ENCODE assay signal across 8 cellular contexts in genomic region chr3:44554626-44555592, GRCh38. TPM values are rescaled to one million over a fixed set of nuclear protein-coding genes. Genes with fewer than 3 reads are reported as not detected.
DNase-seq lines count a peak whose midpoint lies in the region; ATAC-seq, FAIRE-seq and TF ChIP-seq lines count a peak whose summit lies in the region.

ZKSCAN7 (plus strand) TSS chr3:44555193; CDS start chr3:44557048, 1,855 bp downstream.

- H3K27me3 Mint-ChIP-seq in central memory CD8-positive, alpha-beta T cell: peaks cover 13% of the 10 kb centered on the region

- peaks cover 4% of the 10 kb centered on the region for H3K36me3 Mint-ChIP-seq in central memory CD8-positive, alpha-beta T cell (ENCODE audit: insufficient read depth)

- H3K4me3 ChIP-seq in HL-60 (replicated peaks; ENCODE audit: insufficient read depth, low read length): no peak within 1 kb of the TSS
- H3K4me3 ChIP-seq in small intestine (ENCODE audit: low read depth in 1 of 2, low read length in 2 of 2): peak within 1 kb of the TSS; percentile 82

- TF ChIP-seq CTCF in HL-60 (IDR thresholded peaks at IDR 0.05; ENCODE audit: insufficient read depth, low read length): no peak

- peak; percentile 64 for ATAC-seq in GM19025 (IDR thresholded peaks at IDR 0.05; ENCODE audit: low read depth, unreplicated experiment)
- peak; percentile 62 for ATAC-seq in central memory CD8-positive, alpha-beta T cell (replicated peaks; ENCODE audit: extremely low read depth, poor library complexity, severe bottlenecking)

- H3K27me3 ChIP-seq in HL-60 (ENCODE audit: insufficient read depth, poor library complexity, severe bottlenecking): no peaks in the 10 kb centered on the region
- peaks cover 0 to 14% of the 10 kb centered on the region in 2 donors for H3K27me3 ChIP-seq in small intestine (ENCODE audit: control insufficient read depth in 2 of 2, insufficient read depth in 2 of 2, low read length in 2 of 2)

- H3K9me3 ChIP-seq in small intestine (ENCODE audit: control insufficient read depth, low read depth): no peaks in the 10 kb centered on the region

- DNase-seq in ACHN (peak; percentile 5), HL-60 (ENCODE audit: low read depth in 1 of 2, low spot score in 1 of 2) (peak; percentile 3 to 6), inferior parietal cortex (ENCODE audit: extremely low spot score) (peak; percentile 73), small intestine (peak; percentile 34), MV-4-11 (lab: John Stamatoyannopoulos, UW) (no peak)
- peak; percentile 10 for DNase-seq in activated CD4-positive, CD25-positive, alpha-beta regulatory T cell treated with anti-CD3 and anti-CD28 coated beads, Interleukin-2, amount 50 U/mL, for 16 hours (ENCODE audit: low read depth, low spot score)
- DNase-seq in central memory CD8-positive, alpha-beta T cell (ENCODE audit: low spot score in 2 of 2): peak; percentile 10 to 20

- 5 to 9% (median 8%) methylated on average over 67 to 68 of the region's 68 CpGs for WGBS in small intestine, 3 donors

- H3K27ac Mint-ChIP-seq in central memory CD8-positive, alpha-beta T cell (ENCODE audit: low read depth): peak within 1 kb of the TSS; percentile 75

- peaks cover 0 to 5% of the 10 kb centered on the region in 2 donors for H3K4me1 ChIP-seq in small intestine (ENCODE audit: control insufficient read depth in 2 of 2, insufficient read depth in 1 of 2, low read depth in 1 of 2, low read length in 1 of 2)

- H3K36me3 ChIP-seq in small intestine (ENCODE audit: control insufficient read depth in 2 of 2, insufficient read depth in 2 of 2, low read length in 2 of 2): no peaks in the 10 kb centered on the region

- FAIRE-seq in small intestine (lab: Jason Lieb, UNC): no peak

- peaks cover 13% of the 10 kb centered on the region for H3K9me3 Mint-ChIP-seq in central memory CD8-positive, alpha-beta T cell

- H3K27ac ChIP-seq in HL-60 (replicated peaks): no peak within 1 kb of the TSS
- H3K27ac ChIP-seq in small intestine (ENCODE audit: low read depth in 1 of 2, low read length in 1 of 2): peak within 1 kb of the TSS; percentile 49 to 65

- peaks cover 22% of the 10 kb centered on the region for H3K4me1 Mint-ChIP-seq in central memory CD8-positive, alpha-beta T cell

- in situ Hi-C loops in ACHN (cut with HindIII; ENCODE audit: low pct_ligation_motif_present, low pct_unique_long_range_greater_than_20kb, low sequenced_read_pairs): no loop called here

- H3K4me3 Mint-ChIP-seq in central memory CD8-positive, alpha-beta T cell: peak within 1 kb of the TSS; percentile 91

RNA-seq across cellular contexts. Expression of gene ZKSCAN7, which starts in this region (rescaled TPM):
- polyA plus RNA-seq in small intestine: 1 to 10 TPM in 1 of 3 donors, under 1 TPM in 2; 0.22 to 1.7 (median 0.54) TPM
